In the genomic region with DNA sequence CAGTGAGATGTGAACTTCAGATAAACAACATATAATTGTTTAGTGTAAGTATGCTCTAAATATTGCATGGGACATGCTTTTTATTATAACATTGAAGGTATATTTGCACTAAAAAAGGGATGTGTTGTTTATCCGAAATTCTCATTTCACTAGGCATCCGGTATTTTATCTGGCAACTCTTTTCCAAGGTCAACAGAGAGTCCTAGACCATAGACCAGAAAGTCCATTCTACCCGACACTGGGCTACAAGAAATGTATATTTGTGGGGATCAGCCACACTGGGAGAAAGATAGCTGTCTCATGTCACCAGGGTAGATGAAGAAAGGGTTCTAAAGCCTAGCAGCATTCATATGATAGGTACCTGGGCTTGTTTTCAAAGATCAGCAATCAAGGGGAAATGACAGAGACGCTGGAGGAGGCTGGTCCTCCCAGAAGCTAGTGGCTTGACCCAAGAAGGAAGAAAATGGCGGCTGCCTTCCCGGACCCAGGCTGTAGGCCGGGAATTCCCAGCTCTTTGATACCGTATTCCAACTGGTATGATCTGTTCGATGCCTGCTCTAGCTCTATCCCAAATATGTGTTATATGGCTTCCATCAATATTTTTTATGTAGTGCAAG, we compare ENCODE assay signal across 12 cellular contexts.
DNase-seq lines count a peak whose midpoint lies in the region; ATAC-seq, FAIRE-seq and TF ChIP-seq lines count a peak whose summit lies in the region.
"Had no signal": no experiment of that assay in that cellular context is flagged by ENCODE, and none has a peak within 500 bp of the region (broad histone marks: within the 10 kb centered on the region; RNA-seq: fewer than 3 reads in every experiment).

No MANE protein-coding gene starts in this region.

- H3K4me3 Mint-ChIP-seq in naive thymus-derived CD4-positive, alpha-beta T cell, result peak overlapping the region in 6 of 10 donors; percentile 41 to 81 (median 73)

- H3K27ac Mint-ChIP-seq in activated naive CD4-positive, alpha-beta T cell treated with anti-CD3 and anti-CD28 coated beads, Interleukin-2, amount 50 U/mL, for 72 hours, result peak overlapping the region; percentile 90 to 96
- peak overlapping the region; percentile 14 to 95 (median 89) for H3K27ac Mint-ChIP-seq in naive thymus-derived CD4-positive, alpha-beta T cell

- H3K27ac ChIP-seq in A549 (peak overlapping the region; percentile 82 to 95), HL-60 (replicated peaks) (peak overlapping the region; percentile 99), Peyer's patch (peak overlapping the region in 2 of 4 donors; percentile 70 to 72)
- H3K27ac ChIP-seq in naive thymus-derived CD4-positive, alpha-beta T cell (ENCODE audit: low read depth, low read length), result no peak overlapping the region

- H3K9me3 Mint-ChIP-seq in activated naive CD4-positive, alpha-beta T cell treated with anti-CD3 and anti-CD28 coated beads, Interleukin-2, amount 50 U/mL, for 72 hours, result peaks cover 3 to 6% of the 10 kb centered on the region in 2 donors
- peaks cover 0 to 6% (median 0%) of the 10 kb centered on the region in 11 donors for H3K9me3 Mint-ChIP-seq in naive thymus-derived CD4-positive, alpha-beta T cell

- FAIRE-seq in A549 (lab: Jason Lieb, UNC) (no peak), GM12891 (lab: Jason Lieb, UNC) (no peak)
- FAIRE-seq: H1 had no signal

- H3K36me3 Mint-ChIP-seq in activated naive CD4-positive, alpha-beta T cell treated with anti-CD3 and anti-CD28 coated beads, Interleukin-2, amount 50 U/mL, for 72 hours, result peaks cover 6 to 19% of the 10 kb centered on the region in 2 donors
- H3K36me3 Mint-ChIP-seq in naive thymus-derived CD4-positive, alpha-beta T cell, result peaks cover 0 to 21% (median 0%) of the 10 kb centered on the region in 5 donors

- peak overlapping the region; percentile 72; the same call in 2 of the 3 replicates for H3K4me2 ChIP-seq in A549

- H3K27me3 Mint-ChIP-seq in naive thymus-derived CD4-positive, alpha-beta T cell, result no peaks in the 10 kb centered on the region

- CTCF ChIA-PET in A549 (lab: Yijun Ruan, JAX), result interaction anchor here (0.5 to 1.4 kb wide), 5 partner anchors 12 to 923 kb away, joined by 3 to 4 read pairs (median 3); no protein-coding TSS in a partner anchor
- CTCF ChIA-PET in naive thymus-derived CD4-positive, alpha-beta T cell (lab: Charles Lee), result interaction anchor here (0.8 to 1.4 kb wide), 2 partner anchors 21 to 313 kb away, joined by 3 to 4 read pairs; no protein-coding TSS in a partner anchor

- intact Hi-C loops in naive thymus-derived CD4-positive, alpha-beta T cell (cut with micrococcal nuclease), result loop anchor here in 1 of 2 donors (5.0 kb wide), 3 partner anchors 71 to 311 kb away; no protein-coding TSS in a partner anchor

- H3K9me3 ChIP-seq in A549 (peaks cover 7% of the 10 kb centered on the region; the same call in 2 of the 3 replicates), Peyer's patch (no peaks in the 10 kb centered on the region)
- no peaks in the 10 kb centered on the region for H3K9me3 ChIP-seq in naive thymus-derived CD4-positive, alpha-beta T cell (ENCODE audit: control insufficient read depth in 2 of 3, low read length in 3 of 3)

- peaks cover 39 to 77% (median 64%) of the 10 kb centered on the region in 7 donors for H3K4me1 Mint-ChIP-seq in naive thymus-derived CD4-positive, alpha-beta T cell

- H3K4me1 ChIP-seq in A549, result peaks cover 18% of the 10 kb centered on the region
- peaks cover 14 to 62% of the 10 kb centered on the region in 2 donors for H3K4me1 ChIP-seq in naive thymus-derived CD4-positive, alpha-beta T cell (ENCODE audit: control insufficient read depth in 2 of 2, insufficient read depth in 2 of 2, low read length in 2 of 2)
- peaks cover 0 to 24% (median 18%) of the 10 kb centered on the region in 4 donors for H3K4me1 ChIP-seq in Peyer's patch

- no peak overlapping the region for H3K4me3 ChIP-seq in A549
- H3K4me3 ChIP-seq in HL-60 (replicated peaks; ENCODE audit: insufficient read depth, low read length), result no peak overlapping the region
- H3K4me3 ChIP-seq in naive thymus-derived CD4-positive, alpha-beta T cell (ENCODE audit: low read length), result no peak overlapping the region
- H3K4me3 ChIP-seq in Peyer's patch, result no peak overlapping the region

- TF ChIP-seq CTCF in A549 (IDR thresholded peaks at IDR 0.05) (no peak), HL-60 (IDR thresholded peaks at IDR 0.05; ENCODE audit: insufficient read depth, low read length) (no peak), Peyer's patch (IDR thresholded peaks at IDR 0.05) (no peak)

- H3K36me3 ChIP-seq in naive thymus-derived CD4-positive, alpha-beta T cell (ENCODE audit: control insufficient read depth in 2 of 3, insufficient read depth in 3 of 3, low read length in 3 of 3), result no peaks in the 10 kb centered on the region
- H3K36me3 ChIP-seq in Peyer's patch, result no peaks in the 10 kb centered on the region

- POLR2A ChIA-PET in A549 (lab: Yijun Ruan, JAX), result interaction anchor here (2.3 to 2.5 kb wide), 2 partner anchors 47 to 160 kb away, joined by 15 to 18 read pairs; a partner anchor contains a TSS
- POLR2A ChIA-PET in naive thymus-derived CD4-positive, alpha-beta T cell (lab: Charles Lee), result interaction anchor here (0.6 to 6.7 kb wide), 6 partner anchors 11 to 353 kb away, joined by 3 to 64 read pairs (median 7); a partner anchor contains a TSS

- no peak for TF ChIP-seq EP300 in A549 (IDR thresholded peaks at IDR 0.05)

- TF ChIP-seq RAD21 in A549 (conservative IDR thresholded peaks at IDR 0.05 in 1 of 2, IDR thresholded peaks at IDR 0.05 in 1 of 2), result no peak

- H3K27me3 ChIP-seq in HL-60 (ENCODE audit: insufficient read depth, poor library complexity, severe bottlenecking) (no peaks in the 10 kb centered on the region), Peyer's patch (no peaks in the 10 kb centered on the region)
- H3K27me3 ChIP-seq in naive thymus-derived CD4-positive, alpha-beta T cell (ENCODE audit: control insufficient read depth in 2 of 2, insufficient read depth in 2 of 2, low read length in 2 of 2), result no peaks in the 10 kb centered on the region

- ATAC-seq in A549, result no peak
- no peak for ATAC-seq in activated naive CD4-positive, alpha-beta T cell treated with anti-CD3 and anti-CD28 coated beads, Interleukin-2, amount 50 U/mL, for 72 hours
- no peak for ATAC-seq in naive thymus-derived CD4-positive, alpha-beta T cell
- no peak for ATAC-seq in GM18519 (IDR thresholded peaks at IDR 0.05; ENCODE audit: low FRiP score, unreplicated experiment)
- ATAC-seq: esophagus mucosa had no signal

- TF ChIP-seq POLR2A in A549 (IDR thresholded peaks at IDR 0.05; ENCODE audit: low read length) (no peak), Peyer's patch (IDR thresholded peaks at IDR 0.05) (no peak), GM12891 (IDR thresholded peaks at IDR 0.05; ENCODE audit: low read depth, low read length) (no peak)

- 90% methylated on average over 9 of the region's 9 CpGs for WGBS in A549 (ENCODE audit: missing lambda C conversion rate)

- no peak for DNase-seq in A549 (ENCODE audit: low read depth in 1 of 2, low spot score in 1 of 2)
- DNase-seq in HL-60 (ENCODE audit: low read depth in 1 of 2, low spot score in 1 of 2), result no peak
- no peak for DNase-seq in activated naive CD4-positive, alpha-beta T cell treated with anti-CD3 and anti-CD28 coated beads, Interleukin-2, amount 50 U/mL, for 72 hours (ENCODE audit: low spot score in 2 of 2)
- no peak for DNase-seq in naive thymus-derived CD4-positive, alpha-beta T cell
- no peak for DNase-seq in Peyer's patch
- no peak for DNase-seq in NCI-H510A (lab: John Stamatoyannopoulos, UW)
- DNase-seq in GM12891 (ENCODE audit: insufficient read length, low spot score), result no peak
- DNase-seq: NCI-H226, Right ventricle myocardium superior had no signal

TF ChIP-seq in A549, 52 proteins besides CTCF, POLR2A, EP300 and RAD21:
- TF ChIP-seq NPAS2 (CRISPR knock-in tag; IDR thresholded peaks at IDR 0.05; ENCODE audit: borderline replicate concordance) (no peak), EHF (CRISPR knock-in tag; IDR thresholded peaks at IDR 0.05) (no peak), MAFK (IDR thresholded peaks at IDR 0.05; ENCODE audit: partially characterized antibody) (no peak)
- TF ChIP-seq, protein P1, sequence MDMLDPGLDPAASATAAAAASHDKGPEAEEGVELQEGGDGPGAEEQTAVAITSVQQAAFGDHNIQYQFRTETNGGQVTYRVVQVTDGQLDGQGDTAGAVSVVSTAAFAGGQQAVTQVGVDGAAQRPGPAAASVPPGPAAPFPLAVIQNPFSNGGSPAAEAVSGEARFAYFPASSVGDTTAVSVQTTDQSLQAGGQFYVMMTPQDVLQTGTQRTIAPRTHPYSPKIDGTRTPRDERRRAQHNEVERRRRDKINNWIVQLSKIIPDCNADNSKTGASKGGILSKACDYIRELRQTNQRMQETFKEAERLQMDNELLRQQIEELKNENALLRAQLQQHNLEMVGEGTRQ (IDR thresholded peaks at IDR 0.05), result no peak

TF ChIP-seq in GM12891, 5 proteins besides CTCF, POLR2A, EP300 and RAD21:
- TF ChIP-seq PAX5 (IDR thresholded peaks at IDR 0.05; ENCODE audit: insufficient read depth, low read length, severe bottlenecking), result no peak
- no peak for TF ChIP-seq TAF1 (IDR thresholded peaks at IDR 0.05; ENCODE audit: low read depth, low read length)
